Comparison of ENCODE assay signal across 2 cellular contexts in genomic region chr12:31306871-31307270, GRCh38.
TF ChIP-seq lines count a peak whose summit lies in the region.

No MANE protein-coding gene starts in this region.

TF ChIP-seq in GM23338, 12 proteins besides CTCF, POLR2A, EP300 and RAD21 (continued from another document):
- TF ChIP-seq CREB1 (CRISPR knock-in tag; IDR thresholded peaks at IDR 0.05; ENCODE audit: low read depth) = no peak
- no peak for TF ChIP-seq JUNB (IDR thresholded peaks at IDR 0.05; ENCODE audit: unreplicated experiment)
- TF ChIP-seq, protein P1, sequence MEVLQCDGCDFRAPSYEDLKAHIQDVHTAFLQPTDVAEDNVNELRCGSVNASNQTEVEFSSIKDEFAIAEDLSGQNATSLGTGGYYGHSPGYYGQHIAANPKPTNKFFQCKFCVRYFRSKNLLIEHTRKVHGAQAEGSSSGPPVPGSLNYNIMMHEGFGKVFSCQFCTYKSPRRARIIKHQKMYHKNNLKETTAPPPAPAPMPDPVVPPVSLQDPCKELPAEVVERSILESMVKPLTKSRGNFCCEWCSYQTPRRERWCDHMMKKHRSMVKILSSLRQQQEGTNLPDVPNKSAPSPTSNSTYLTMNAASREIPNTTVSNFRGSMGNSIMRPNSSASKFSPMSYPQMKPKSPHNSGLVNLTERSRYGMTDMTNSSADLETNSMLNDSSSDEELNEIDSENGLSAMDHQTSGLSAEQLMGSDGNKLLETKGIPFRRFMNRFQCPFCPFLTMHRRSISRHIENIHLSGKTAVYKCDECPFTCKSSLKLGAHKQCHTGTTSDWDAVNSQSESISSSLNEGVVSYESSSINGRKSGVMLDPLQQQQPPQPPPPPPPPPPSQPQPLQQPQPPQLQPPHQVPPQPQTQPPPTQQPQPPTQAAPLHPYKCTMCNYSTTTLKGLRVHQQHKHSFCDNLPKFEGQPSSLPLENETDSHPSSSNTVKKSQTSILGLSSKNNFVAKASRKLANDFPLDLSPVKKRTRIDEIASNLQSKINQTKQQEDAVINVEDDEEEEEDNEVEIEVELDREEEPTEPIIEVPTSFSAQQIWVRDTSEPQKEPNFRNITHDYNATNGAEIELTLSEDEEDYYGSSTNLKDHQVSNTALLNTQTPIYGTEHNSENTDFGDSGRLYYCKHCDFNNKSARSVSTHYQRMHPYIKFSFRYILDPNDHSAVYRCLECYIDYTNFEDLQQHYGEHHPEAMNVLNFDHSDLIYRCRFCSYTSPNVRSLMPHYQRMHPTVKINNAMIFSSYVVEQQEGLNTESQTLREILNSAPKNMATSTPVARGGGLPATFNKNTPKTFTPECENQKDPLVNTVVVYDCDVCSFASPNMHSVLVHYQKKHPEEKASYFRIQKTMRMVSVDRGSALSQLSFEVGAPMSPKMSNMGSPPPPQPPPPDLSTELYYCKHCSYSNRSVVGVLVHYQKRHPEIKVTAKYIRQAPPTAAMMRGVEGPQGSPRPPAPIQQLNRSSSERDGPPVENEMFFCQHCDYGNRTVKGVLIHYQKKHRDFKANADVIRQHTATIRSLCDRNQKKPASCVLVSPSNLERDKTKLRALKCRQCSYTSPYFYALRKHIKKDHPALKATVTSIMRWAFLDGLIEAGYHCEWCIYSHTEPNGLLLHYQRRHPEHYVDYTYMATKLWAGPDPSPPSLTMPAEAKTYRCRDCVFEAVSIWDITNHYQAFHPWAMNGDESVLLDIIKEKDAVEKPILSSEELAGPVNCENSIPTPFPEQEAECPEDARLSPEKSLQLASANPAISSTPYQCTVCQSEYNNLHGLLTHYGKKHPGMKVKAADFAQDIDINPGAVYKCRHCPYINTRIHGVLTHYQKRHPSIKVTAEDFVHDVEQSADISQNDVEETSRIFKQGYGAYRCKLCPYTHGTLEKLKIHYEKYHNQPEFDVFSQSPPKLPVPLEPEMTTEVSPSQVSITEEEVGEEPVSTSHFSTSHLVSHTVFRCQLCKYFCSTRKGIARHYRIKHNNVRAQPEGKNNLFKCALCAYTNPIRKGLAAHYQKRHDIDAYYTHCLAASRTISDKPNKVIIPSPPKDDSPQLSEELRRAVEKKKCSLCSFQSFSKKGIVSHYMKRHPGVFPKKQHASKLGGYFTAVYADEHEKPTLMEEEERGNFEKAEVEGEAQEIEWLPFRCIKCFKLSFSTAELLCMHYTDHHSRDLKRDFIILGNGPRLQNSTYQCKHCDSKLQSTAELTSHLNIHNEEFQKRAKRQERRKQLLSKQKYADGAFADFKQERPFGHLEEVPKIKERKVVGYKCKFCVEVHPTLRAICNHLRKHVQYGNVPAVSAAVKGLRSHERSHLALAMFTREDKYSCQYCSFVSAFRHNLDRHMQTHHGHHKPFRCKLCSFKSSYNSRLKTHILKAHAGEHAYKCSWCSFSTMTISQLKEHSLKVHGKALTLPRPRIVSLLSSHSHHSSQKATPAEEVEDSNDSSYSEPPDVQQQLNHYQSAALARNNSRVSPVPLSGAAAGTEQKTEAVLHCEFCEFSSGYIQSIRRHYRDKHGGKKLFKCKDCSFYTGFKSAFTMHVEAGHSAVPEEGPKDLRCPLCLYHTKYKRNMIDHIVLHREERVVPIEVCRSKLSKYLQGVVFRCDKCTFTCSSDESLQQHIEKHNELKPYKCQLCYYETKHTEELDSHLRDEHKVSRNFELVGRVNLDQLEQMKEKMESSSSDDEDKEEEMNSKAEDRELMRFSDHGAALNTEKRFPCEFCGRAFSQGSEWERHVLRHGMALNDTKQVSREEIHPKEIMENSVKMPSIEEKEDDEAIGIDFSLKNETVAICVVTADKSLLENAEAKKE (CRISPR knock-in tag; IDR thresholded peaks at IDR 0.05) = no peak
- no peak for TF ChIP-seq REST (IDR thresholded peaks at IDR 0.05; ENCODE audit: unreplicated experiment)
- TF ChIP-seq EZH2 (IDR thresholded peaks at IDR 0.05; ENCODE audit: low read depth, unreplicated experiment) = no peak

TF ChIP-seq in K562, 482 proteins besides CTCF, POLR2A, EP300 and RAD21 (continued from another document):
- TF ChIP-seq GTF3C2 (IDR thresholded peaks at IDR 0.05; ENCODE audit: borderline replicate concordance, extremely low read depth, insufficient read length) = no peak
